Comparison of ENCODE assay signal across 8 cellular contexts in the genomic region with DNA sequence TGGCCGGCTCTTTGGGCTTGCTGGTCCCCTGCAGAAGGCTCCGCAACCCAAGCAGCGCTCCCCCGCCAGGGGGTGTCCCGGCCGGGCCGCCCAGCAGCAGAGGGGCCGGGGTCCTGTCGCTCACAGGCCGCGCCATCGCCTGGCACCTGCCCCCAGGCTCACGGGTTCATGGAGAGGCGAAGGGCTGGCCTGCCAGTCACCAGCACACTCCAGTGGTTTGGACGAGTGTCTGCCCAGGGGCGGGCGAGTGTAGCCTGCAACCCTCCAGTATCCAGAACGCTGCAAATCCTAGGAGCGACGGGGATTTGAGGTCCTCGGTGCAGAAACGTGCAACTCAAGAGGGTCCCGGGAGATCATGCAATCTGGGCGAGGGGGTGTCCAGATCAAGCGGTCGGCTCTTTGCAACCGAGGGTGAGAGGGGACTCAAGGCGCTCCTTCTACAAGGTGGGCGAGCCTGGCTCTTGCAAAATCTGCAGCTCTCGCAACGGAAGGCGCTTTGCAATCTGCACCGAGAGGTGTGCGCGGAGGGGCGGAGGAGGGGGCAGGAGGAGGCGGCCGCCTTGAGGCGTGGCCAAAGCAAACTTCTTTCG. TPM values are rescaled to one million over a fixed set of nuclear protein-coding genes. Genes with fewer than 3 reads are reported as not detected.
DNase-seq lines count a peak whose midpoint lies in the region; ATAC-seq and TF ChIP-seq lines count a peak whose summit lies in the region.

Gene DBP, minus strand, starts transcription at position 521 of the 590 bp plus-strand sequence. Its CDS starts 385 bp downstream, at position 136.

- H3K4me3 Mint-ChIP-seq in T-cell (peak within 1 kb of the TSS; percentile 97 to 99 (median 99)), neural progenitor cell (peak within 1 kb of the TSS; percentile 90)

- H3K4me1 Mint-ChIP-seq in T-cell (peaks cover 45 to 54% (median 49%) of the 10 kb centered on the region in 3 donors), neural progenitor cell (peaks cover 53% of the 10 kb centered on the region)

- TF ChIP-seq CTCF in neural progenitor cell (IDR thresholded peaks at IDR 0.05) = peak; percentile 15

- H2AFZ ChIP-seq in neural progenitor cell (replicated peaks) = no peak within 1 kb of the TSS

- CTCF ChIA-PET in T-cell (lab: Charles Lee) = interaction anchor here in 1 of 2 donors (0.7 kb wide), 1 partner anchor 357 kb away, joined by 3 read pairs; the partner anchor contains the start of gene RUVBL2

- peaks cover 49% of the 10 kb centered on the region for H3F3A ChIP-seq in neural progenitor cell (ENCODE audit: low read depth)

- H3K4me3 ChIP-seq in esophagus (ENCODE audit: low read depth in 1 of 2, low read length in 2 of 2) (peak within 1 kb of the TSS; percentile 61 to 65), neural progenitor cell (peak within 1 kb of the TSS; percentile 87)

- H3K79me2 ChIP-seq in neural progenitor cell (ENCODE audit: low read depth) = peaks cover 10% of the 10 kb centered on the region

- H3K9me3 Mint-ChIP-seq in T-cell (no peaks in the 10 kb centered on the region), neural progenitor cell (no peaks in the 10 kb centered on the region)

- DNase-seq in DMS53 (lab: John Stamatoyannopoulos, UW) = peak; percentile 87
- DNase-seq in T-cell = peak in 11 of 34 experiments; percentile 15 to 51 (median 35)
- DNase-seq in neural progenitor cell (ENCODE audit: low spot score) = no peak
- DNase-seq in OCI-M2 (lab: John Stamatoyannopoulos, UW; ENCODE audit: unreplicated experiment) = no peak

- H3K36me3 ChIP-seq in esophagus (ENCODE audit: control insufficient read depth in 2 of 2, insufficient read depth in 2 of 2, low read length in 1 of 2) (no peaks in the 10 kb centered on the region), neural progenitor cell (no peaks in the 10 kb centered on the region)

- POLR2A ChIA-PET in T-cell (lab: Charles Lee) = no interaction called here

- H3K27me3 Mint-ChIP-seq in T-cell = no peaks in the 10 kb centered on the region
- H3K27me3 Mint-ChIP-seq in neural progenitor cell (ENCODE audit: insufficient read depth, low read depth) = peaks cover 4% of the 10 kb centered on the region

- WGBS in esophagus, 2 donors = 0 to 1% methylated on average over 39 to 40 of the region's 40 CpGs

- ATAC-seq in HG02973 (IDR thresholded peaks at IDR 0.05; ENCODE audit: unreplicated experiment) (peak; percentile 1), T-cell (replicated peaks in 1 of 4) (no peak), GM18519 (IDR thresholded peaks at IDR 0.05; ENCODE audit: low FRiP score, unreplicated experiment) (no peak), GM19452 (IDR thresholded peaks at IDR 0.05; ENCODE audit: unreplicated experiment) (no peak)

- H3K4me1 ChIP-seq in esophagus (ENCODE audit: control insufficient read depth in 2 of 2, insufficient read depth in 2 of 2, low read length in 1 of 2) = peaks cover 0 to 10% of the 10 kb centered on the region in 2 donors
- peaks cover 17% of the 10 kb centered on the region for H3K4me1 ChIP-seq in neural progenitor cell

- peak within 1 kb of the TSS; percentile 27 for H3K9ac ChIP-seq in neural progenitor cell

- peak within 1 kb of the TSS; percentile 99 for H3K27ac Mint-ChIP-seq in T-cell
- peak within 1 kb of the TSS; percentile 97 for H3K27ac Mint-ChIP-seq in neural progenitor cell

- no peaks in the 10 kb centered on the region for H3K27me3 ChIP-seq in esophagus (ENCODE audit: control insufficient read depth in 1 of 2, insufficient read depth in 2 of 2, low read length in 2 of 2)
- no peaks in the 10 kb centered on the region for H3K27me3 ChIP-seq in neural progenitor cell

- H3K36me3 Mint-ChIP-seq in T-cell = peaks cover 6% of the 10 kb centered on the region
- H3K36me3 Mint-ChIP-seq in neural progenitor cell = peaks cover 8% of the 10 kb centered on the region

- H3K9me3 ChIP-seq in esophagus (ENCODE audit: control insufficient read depth in 2 of 2, insufficient read depth in 1 of 2, low read depth in 1 of 2, low read length in 1 of 2) (no peaks in the 10 kb centered on the region), neural progenitor cell (ENCODE audit: low read depth) (no peaks in the 10 kb centered on the region)

- peak within 1 kb of the TSS; percentile 98 to 99 for H3K27ac ChIP-seq in esophagus (ENCODE audit: low read depth in 2 of 2, low read length in 1 of 2)
- H3K27ac ChIP-seq in neural progenitor cell = peak within 1 kb of the TSS; percentile 76

- peak within 1 kb of the TSS; percentile 98 for H3K4me2 ChIP-seq in neural progenitor cell

- peaks cover 21% of the 10 kb centered on the region for H4K20me1 ChIP-seq in neural progenitor cell (ENCODE audit: low read depth)

RNA-seq across cellular contexts. Expression of gene DBP, which starts in this region (rescaled TPM):
- total RNA-seq in T-cell = 10 to 100 TPM; 24.5 to 57.2 (median 56.0) TPM
- polyA plus RNA-seq in esophagus = 10 to 100 TPM in 1 of 2 donors, 1 to 10 TPM in 1; 8.9 to 13.3 TPM
- total RNA-seq in neural progenitor cell (ENCODE audit: low replicate concordance) = 7.4 and 10.3 TPM in 2 replicates
